ENCODE assay signal across 8 cellular contexts in genomic region chr14:53929871-53930685, GRCh38. TPM values are rescaled to one million over a fixed set of nuclear protein-coding genes. Genes with fewer than 3 reads are reported as not detected.
DNase-seq lines count a peak whose midpoint lies in the region; ATAC-seq, FAIRE-seq and TF ChIP-seq lines count a peak whose summit lies in the region.

No MANE protein-coding gene starts in this region.

- 99% methylated on average over 2 of the region's 2 CpGs for WGBS in HepG2 (ENCODE audit: low lambda C conversion rate)

- H4K20me1 ChIP-seq in DND-41 (ENCODE audit: insufficient read depth, low read length) (no peaks in the 10 kb centered on the region), HepG2 (ENCODE audit: insufficient read depth, low read length) (no peaks in the 10 kb centered on the region)

- DNase-seq in DND-41 (peak; percentile 32), HK-2 (ENCODE audit: unreplicated experiment) (peak; percentile 11), HepG2 (ENCODE audit: low spot score) (no peak), GM19240 (ENCODE audit: insufficient read length, low spot score) (no peak), NOMO-1 treated with dmso at 0.1 percent for 144 hours (lab: John Stamatoyannopoulos, UW; ENCODE audit: unreplicated experiment) (no peak), NCI-H510A (lab: John Stamatoyannopoulos, UW) (no peak)
- DNase-seq in activated CD8-positive, alpha-beta memory T cell treated with anti-CD3 and anti-CD28 coated beads, Interleukin-2, amount 50 U/mL, for 48 hours: peak; percentile 56

- POLR2A ChIA-PET in HepG2 (lab: Yijun Ruan, JAX): interaction anchor here (0.7 kb wide), 1 partner anchor 18 kb away, joined by 3 read pairs; no protein-coding TSS in a partner anchor

- no peaks in the 10 kb centered on the region for H3K27me3 ChIP-seq in DND-41 (ENCODE audit: insufficient read depth, low read length, poor library complexity)
- no peaks in the 10 kb centered on the region for H3K27me3 ChIP-seq in HepG2 (ENCODE audit: control insufficient read depth in 1 of 2, insufficient read depth in 2 of 2, low read length in 2 of 2)

- intact Hi-C loops in HepG2 (cut with micrococcal nuclease; ENCODE audit: unreplicated experiment): loop anchor here (2.0 kb wide), 1 partner anchor 399 kb away; no protein-coding TSS in a partner anchor

- H3K4me3 ChIP-seq in DND-41 (ENCODE audit: low read depth in 1 of 2, low read length in 2 of 2) (no peak overlapping the region), HepG2 (replicated peaks in 1 of 3; ENCODE audit: insufficient read depth in 1 of 3, low read depth in 2 of 3, low read length in 3 of 3) (no peak overlapping the region)

- H3K4me1 ChIP-seq in DND-41 (ENCODE audit: insufficient read depth, low read length) (no peaks in the 10 kb centered on the region), HepG2 (ENCODE audit: insufficient read depth, low read length) (peaks cover 61% of the 10 kb centered on the region)

- H3K36me3 ChIP-seq in DND-41 (ENCODE audit: insufficient read depth, low read length) (no peaks in the 10 kb centered on the region), HepG2 (replicated peaks in 1 of 2; ENCODE audit: control insufficient read depth in 1 of 2, insufficient read depth in 2 of 2, low read length in 2 of 2) (no peaks in the 10 kb centered on the region)

- in situ Hi-C loops in HepG2 (cut with HindIII; ENCODE audit: extremely low pct_ligation_motif_present, low pct_unique_long_range_greater_than_20kb): no loop called here

- CTCF ChIA-PET in HepG2 (lab: Yijun Ruan, JAX; ENCODE audit: low intra/inter-chr PET ratio, low total read pairs): interaction anchor here (1.3 to 2.0 kb wide), 3 partner anchors 245 to 418 kb away, joined by 4 to 8 read pairs (median 6); no protein-coding TSS in a partner anchor

- H3K27ac ChIP-seq in DND-41 (ENCODE audit: low read length) (no peak overlapping the region), HepG2 (ENCODE audit: extremely low read length, insufficient read depth, low read length) (no peak overlapping the region)

- BruUV-seq in HepG2 (replicated peaks; lab: Mats Ljungman, UMichigan): no TSS peak

- ATAC-seq in DND-41 (ENCODE audit: insufficient read depth, low read depth) (no peak), HepG2 (peak; percentile 81), HG02884 (IDR thresholded peaks at IDR 0.05; ENCODE audit: unreplicated experiment) (no peak)

- H3K4me2 ChIP-seq in DND-41 (ENCODE audit: insufficient read depth, low read length): no peak overlapping the region
- no peak overlapping the region for H3K4me2 ChIP-seq in HepG2 (ENCODE audit: low read depth, low read length)

- no peaks in the 10 kb centered on the region for H3K9me3 ChIP-seq in DND-41 (ENCODE audit: insufficient read depth, low read length, severe bottlenecking)
- H3K9me3 ChIP-seq in HepG2 (ENCODE audit: low read length): no peaks in the 10 kb centered on the region

- peak; percentile 61 for TF ChIP-seq CTCF in DND-41 (IDR thresholded peaks at IDR 0.05; ENCODE audit: borderline replicate concordance, extremely low read depth, low read length, poor library complexity, severe bottlenecking)
- peak; percentile 80 for TF ChIP-seq CTCF in HepG2 (CRISPR knock-in tag; IDR thresholded peaks at IDR 0.05)

- TF ChIP-seq POLR2A in HepG2 (IDR thresholded peaks at IDR 0.05; ENCODE audit: insufficient read depth in 1 of 2, low read depth in 2 of 2, low read length in 2 of 2): no peak

- peak; percentile 13; the same call in 1 of the 2 replicates for TF ChIP-seq RAD21 in HepG2 (CRISPR knock-in tag; IDR thresholded peaks at IDR 0.05)

- no peak for TF ChIP-seq EP300 in HepG2 (IDR thresholded peaks at IDR 0.05; ENCODE audit: low read depth in 2 of 2, low read length in 2 of 2)
- no peak for TF ChIP-seq EP300 in HepG2 (CRISPR knock-in tag; IDR thresholded peaks at IDR 0.05; ENCODE audit: borderline replicate concordance)

- no peaks in the 10 kb centered on the region for H3K79me2 ChIP-seq in DND-41 (ENCODE audit: insufficient read depth, low read length)
- H3K79me2 ChIP-seq in HepG2 (ENCODE audit: insufficient read depth, low read length): no peaks in the 10 kb centered on the region

- H3K9ac ChIP-seq in DND-41 (ENCODE audit: low read depth, low read length) (no peak overlapping the region), HepG2 (ENCODE audit: insufficient read depth, low read depth, low read length) (no peak overlapping the region)

- H2AFZ ChIP-seq in DND-41 (ENCODE audit: low read depth, low read length) (no peak overlapping the region), HepG2 (ENCODE audit: low read length) (no peak overlapping the region)

- FAIRE-seq in HepG2 (lab: Jason Lieb, UNC): no peak

TF ChIP-seq in HepG2, 621 proteins besides CTCF, POLR2A, EP300 and RAD21 (continues in another document):
- peak in 1 of 2 experiments; percentile 27; a peak in 1 of 4 replicates for TF ChIP-seq HMGXB4 (CRISPR knock-in tag; IDR thresholded peaks at IDR 0.05; ENCODE audit: borderline replicate concordance in 1 of 2, low read depth in 1 of 2)
- 0 out of 2 replicates have a peak, but pooled peaks have one; percentile 17 for TF ChIP-seq NFYB (CRISPR knock-in tag; IDR thresholded peaks at IDR 0.05)
- 0 out of 2 replicates have a peak, but pooled peaks have one; percentile 25 for TF ChIP-seq IRF2 (CRISPR knock-in tag; IDR thresholded peaks at IDR 0.05)
- peak; percentile 14 for TF ChIP-seq TEAD3 (CRISPR knock-in tag; optimal IDR thresholded peaks at IDR 0.05; ENCODE audit: borderline replicate concordance)
- no peak for TF ChIP-seq SOX13 (IDR thresholded peaks at IDR 0.05)
- TF ChIP-seq SOX13 (CRISPR knock-in tag; conservative IDR thresholded peaks at IDR 0.05 in 1 of 2, IDR thresholded peaks at IDR 0.05 in 1 of 2): peak in 1 of 2 experiments; percentile 70; a peak in 2 of 4 replicates
- no peak for TF ChIP-seq SOX6 (IDR thresholded peaks at IDR 0.05)
- TF ChIP-seq SOX6 (CRISPR knock-in tag; IDR thresholded peaks at IDR 0.05): peak; percentile 35; the same call in 1 of the 2 replicates
- peak; percentile 99 for TF ChIP-seq ZEB1 (IDR thresholded peaks at IDR 0.05; ENCODE audit: insufficient replicate concordance, low read depth)
- TF ChIP-seq BRD4 (CRISPR knock-in tag; IDR thresholded peaks at IDR 0.05): no peak

RNA-seq across cellular contexts. Expression of gene BMP4, which starts 26.5 kb away (rescaled TPM):
- 42.0 and 56.4 TPM in 2 replicates for total RNA-seq in HepG2 (2016; rRNA removed; fragmentation: Illumina TruSeq; extraction: Trizol)
- total RNA-seq in HepG2 (2016; cell fraction: cytosol; rRNA removed; fragmentation: Illumina TruSeq; extraction: Trizol; ENCODE audit: low read depth): 35.6 and 35.9 TPM in 2 replicates
- 41.4 and 55.4 TPM in 2 replicates for total RNA-seq in HepG2 (2016; cell fraction: insoluble cytoplasmic fraction; rRNA removed; fragmentation: Illumina TruSeq; extraction: Trizol)
- 49.1 and 51.5 TPM in 2 replicates for total RNA-seq in HepG2 (2016; cell fraction: membrane; rRNA removed; fragmentation: Illumina TruSeq; extraction: Trizol)
- 49.7 and 53.7 TPM in 2 replicates for total RNA-seq in HepG2 (2016; cell fraction: nucleus; rRNA removed; fragmentation: Illumina TruSeq; extraction: Trizol)
- 160 and 169 TPM in 2 replicates for polyA plus RNA-seq in HepG2 (2011; rRNA removed)
- polyA plus RNA-seq in HepG2 (2011; cell fraction: cytosol; rRNA removed): 138 and 170 TPM in 2 replicates
- 131 and 155 TPM in 2 replicates for polyA plus RNA-seq in HepG2 (2011; cell fraction: nucleus; rRNA removed)
- polyA plus RNA-seq in HepG2 (2012): 107 and 149 TPM in 2 replicates
- polyA plus RNA-seq in HepG2 (2016; cell fraction: cytosol; fragmentation: Illumina TruSeq; extraction: Trizol; ENCODE audit: low read depth): 19.3 and 21.3 TPM in 2 replicates
- 65.3 and 66.1 TPM in 2 replicates for polyA plus RNA-seq in HepG2 (2016; cell fraction: insoluble cytoplasmic fraction; fragmentation: Illumina TruSeq; extraction: Trizol; ENCODE audit: low read depth)
- 36.6 and 42.0 TPM in 2 replicates for polyA plus RNA-seq in HepG2 (2016; cell fraction: membrane; fragmentation: Illumina TruSeq; extraction: Trizol; ENCODE audit: low read depth)
- polyA plus RNA-seq in HepG2 (2016; cell fraction: nucleus; fragmentation: Illumina TruSeq; extraction: Trizol; ENCODE audit: insufficient read depth, low read depth): 127 and 132 TPM in 2 replicates
- polyA minus RNA-seq in HepG2 (2011; rRNA and poly(A)+ RNA removed; ENCODE audit: low replicate concordance): 184 TPM in 1 of 2 replicates, not detected in the other
- polyA minus RNA-seq in HepG2 (2011; cell fraction: cytosol; rRNA and poly(A)+ RNA removed): 61.4 and 78.3 TPM in 2 replicates
- polyA minus RNA-seq in HepG2 (2011; cell fraction: nucleus; rRNA and poly(A)+ RNA removed): 94.6 and 96.1 TPM in 2 replicates

Comparison
In these comparisons a context has a peak if more than half of its experiments do, and no peak if none do; other contexts are left out.
1. DNase-seq: peak in DND-41 (single experiment), HK-2 (single experiment) and activated CD8-positive, alpha-beta memory T cell treated with anti-CD3 and anti-CD28 coated beads, Interleukin-2, amount 50 U/mL, for 48 hours (single experiment); none in HepG2 (single experiment), GM19240 (single experiment), NOMO-1 treated with dmso at 0.1 percent for 144 hours (single experiment) and NCI-H510A (single experiment).